1 cellular context compared by ENCODE assay signal in the genomic region with DNA sequence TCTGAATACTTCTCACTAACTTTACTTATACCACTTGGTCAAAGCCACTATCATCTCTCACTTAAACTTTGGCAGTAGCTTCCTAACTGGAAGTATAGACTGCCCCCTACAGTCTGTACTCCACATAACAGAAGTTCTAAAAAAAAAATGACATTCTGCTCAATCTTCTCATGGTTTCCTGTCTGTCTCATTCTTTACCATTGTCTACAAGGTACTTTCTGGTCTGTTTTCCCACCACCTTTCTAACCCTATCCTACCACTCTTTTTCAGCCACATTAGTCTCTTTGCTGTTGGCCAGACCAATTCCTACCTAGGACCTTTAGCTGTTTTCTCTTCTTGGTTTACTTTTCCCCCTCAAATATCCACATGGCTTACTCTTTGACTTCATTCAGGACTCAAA.
TF ChIP-seq lines count a peak whose summit lies in the region.

No MANE protein-coding gene starts in this region.

TF ChIP-seq in GM12878, 131 proteins besides CTCF, POLR2A, EP300 and RAD21 (continued from another document):
- no peak for TF ChIP-seq SUZ12 (IDR thresholded peaks at IDR 0.05; ENCODE audit: unreplicated experiment)
- TF ChIP-seq STAT1 (conservative IDR thresholded peaks at IDR 0.05): no peak
- TF ChIP-seq MEF2A (IDR thresholded peaks at IDR 0.05; ENCODE audit: insufficient read depth, low read depth, low read length): no peak
- TF ChIP-seq, protein P1, sequence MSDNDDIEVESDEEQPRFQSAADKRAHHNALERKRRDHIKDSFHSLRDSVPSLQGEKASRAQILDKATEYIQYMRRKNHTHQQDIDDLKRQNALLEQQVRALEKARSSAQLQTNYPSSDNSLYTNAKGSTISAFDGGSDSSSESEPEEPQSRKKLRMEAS (IDR thresholded peaks at IDR 0.05; ENCODE audit: low read depth, low read length): no peak
- no peak for TF ChIP-seq MYB (IDR thresholded peaks at IDR 0.05; ENCODE audit: borderline replicate concordance, low read depth, low read length)
- TF ChIP-seq CBFB (IDR thresholded peaks at IDR 0.05; ENCODE audit: low read depth): no peak
- TF ChIP-seq, protein P2, sequence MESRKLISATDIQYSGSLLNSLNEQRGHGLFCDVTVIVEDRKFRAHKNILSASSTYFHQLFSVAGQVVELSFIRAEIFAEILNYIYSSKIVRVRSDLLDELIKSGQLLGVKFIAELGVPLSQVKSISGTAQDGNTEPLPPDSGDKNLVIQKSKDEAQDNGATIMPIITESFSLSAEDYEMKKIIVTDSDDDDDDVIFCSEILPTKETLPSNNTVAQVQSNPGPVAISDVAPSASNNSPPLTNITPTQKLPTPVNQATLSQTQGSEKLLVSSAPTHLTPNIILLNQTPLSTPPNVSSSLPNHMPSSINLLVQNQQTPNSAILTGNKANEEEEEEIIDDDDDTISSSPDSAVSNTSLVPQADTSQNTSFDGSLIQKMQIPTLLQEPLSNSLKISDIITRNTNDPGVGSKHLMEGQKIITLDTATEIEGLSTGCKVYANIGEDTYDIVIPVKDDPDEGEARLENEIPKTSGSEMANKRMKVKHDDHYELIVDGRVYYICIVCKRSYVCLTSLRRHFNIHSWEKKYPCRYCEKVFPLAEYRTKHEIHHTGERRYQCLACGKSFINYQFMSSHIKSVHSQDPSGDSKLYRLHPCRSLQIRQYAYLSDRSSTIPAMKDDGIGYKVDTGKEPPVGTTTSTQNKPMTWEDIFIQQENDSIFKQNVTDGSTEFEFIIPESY (IDR thresholded peaks at IDR 0.05): no peak
- TF ChIP-seq DPF2 (IDR thresholded peaks at IDR 0.05): no peak
- TF ChIP-seq RBBP5 (conservative IDR thresholded peaks at IDR 0.05): no peak
- TF ChIP-seq MYC (IDR thresholded peaks at IDR 0.05; ENCODE audit: insufficient read depth, insufficient read length, insufficient replicate concordance, low read length, severe bottlenecking): no peak
- TF ChIP-seq, protein P3, sequence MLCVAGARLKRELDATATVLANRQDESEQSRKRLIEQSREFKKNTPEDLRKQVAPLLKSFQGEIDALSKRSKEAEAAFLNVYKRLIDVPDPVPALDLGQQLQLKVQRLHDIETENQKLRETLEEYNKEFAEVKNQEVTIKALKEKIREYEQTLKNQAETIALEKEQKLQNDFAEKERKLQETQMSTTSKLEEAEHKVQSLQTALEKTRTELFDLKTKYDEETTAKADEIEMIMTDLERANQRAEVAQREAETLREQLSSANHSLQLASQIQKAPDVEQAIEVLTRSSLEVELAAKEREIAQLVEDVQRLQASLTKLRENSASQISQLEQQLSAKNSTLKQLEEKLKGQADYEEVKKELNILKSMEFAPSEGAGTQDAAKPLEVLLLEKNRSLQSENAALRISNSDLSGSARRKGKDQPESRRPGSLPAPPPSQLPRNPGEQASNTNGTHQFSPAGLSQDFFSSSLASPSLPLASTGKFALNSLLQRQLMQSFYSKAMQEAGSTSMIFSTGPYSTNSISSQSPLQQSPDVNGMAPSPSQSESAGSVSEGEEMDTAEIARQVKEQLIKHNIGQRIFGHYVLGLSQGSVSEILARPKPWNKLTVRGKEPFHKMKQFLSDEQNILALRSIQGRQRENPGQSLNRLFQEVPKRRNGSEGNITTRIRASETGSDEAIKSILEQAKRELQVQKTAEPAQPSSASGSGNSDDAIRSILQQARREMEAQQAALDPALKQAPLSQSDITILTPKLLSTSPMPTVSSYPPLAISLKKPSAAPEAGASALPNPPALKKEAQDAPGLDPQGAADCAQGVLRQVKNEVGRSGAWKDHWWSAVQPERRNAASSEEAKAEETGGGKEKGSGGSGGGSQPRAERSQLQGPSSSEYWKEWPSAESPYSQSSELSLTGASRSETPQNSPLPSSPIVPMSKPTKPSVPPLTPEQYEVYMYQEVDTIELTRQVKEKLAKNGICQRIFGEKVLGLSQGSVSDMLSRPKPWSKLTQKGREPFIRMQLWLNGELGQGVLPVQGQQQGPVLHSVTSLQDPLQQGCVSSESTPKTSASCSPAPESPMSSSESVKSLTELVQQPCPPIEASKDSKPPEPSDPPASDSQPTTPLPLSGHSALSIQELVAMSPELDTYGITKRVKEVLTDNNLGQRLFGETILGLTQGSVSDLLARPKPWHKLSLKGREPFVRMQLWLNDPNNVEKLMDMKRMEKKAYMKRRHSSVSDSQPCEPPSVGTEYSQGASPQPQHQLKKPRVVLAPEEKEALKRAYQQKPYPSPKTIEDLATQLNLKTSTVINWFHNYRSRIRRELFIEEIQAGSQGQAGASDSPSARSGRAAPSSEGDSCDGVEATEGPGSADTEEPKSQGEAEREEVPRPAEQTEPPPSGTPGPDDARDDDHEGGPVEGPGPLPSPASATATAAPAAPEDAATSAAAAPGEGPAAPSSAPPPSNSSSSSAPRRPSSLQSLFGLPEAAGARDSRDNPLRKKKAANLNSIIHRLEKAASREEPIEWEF (IDR thresholded peaks at IDR 0.05; ENCODE audit: insufficient replicate concordance, low read depth, low read length): no peak
- TF ChIP-seq, protein P4, sequence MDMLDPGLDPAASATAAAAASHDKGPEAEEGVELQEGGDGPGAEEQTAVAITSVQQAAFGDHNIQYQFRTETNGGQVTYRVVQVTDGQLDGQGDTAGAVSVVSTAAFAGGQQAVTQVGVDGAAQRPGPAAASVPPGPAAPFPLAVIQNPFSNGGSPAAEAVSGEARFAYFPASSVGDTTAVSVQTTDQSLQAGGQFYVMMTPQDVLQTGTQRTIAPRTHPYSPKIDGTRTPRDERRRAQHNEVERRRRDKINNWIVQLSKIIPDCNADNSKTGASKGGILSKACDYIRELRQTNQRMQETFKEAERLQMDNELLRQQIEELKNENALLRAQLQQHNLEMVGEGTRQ (IDR thresholded peaks at IDR 0.05; ENCODE audit: borderline replicate concordance, low read depth, low read length): no peak
- TF ChIP-seq CREB1 (IDR thresholded peaks at IDR 0.05; ENCODE audit: low read depth): no peak
- no peak for TF ChIP-seq HDAC6 (IDR thresholded peaks at IDR 0.05; ENCODE audit: unreplicated experiment)
- TF ChIP-seq, protein P5, sequence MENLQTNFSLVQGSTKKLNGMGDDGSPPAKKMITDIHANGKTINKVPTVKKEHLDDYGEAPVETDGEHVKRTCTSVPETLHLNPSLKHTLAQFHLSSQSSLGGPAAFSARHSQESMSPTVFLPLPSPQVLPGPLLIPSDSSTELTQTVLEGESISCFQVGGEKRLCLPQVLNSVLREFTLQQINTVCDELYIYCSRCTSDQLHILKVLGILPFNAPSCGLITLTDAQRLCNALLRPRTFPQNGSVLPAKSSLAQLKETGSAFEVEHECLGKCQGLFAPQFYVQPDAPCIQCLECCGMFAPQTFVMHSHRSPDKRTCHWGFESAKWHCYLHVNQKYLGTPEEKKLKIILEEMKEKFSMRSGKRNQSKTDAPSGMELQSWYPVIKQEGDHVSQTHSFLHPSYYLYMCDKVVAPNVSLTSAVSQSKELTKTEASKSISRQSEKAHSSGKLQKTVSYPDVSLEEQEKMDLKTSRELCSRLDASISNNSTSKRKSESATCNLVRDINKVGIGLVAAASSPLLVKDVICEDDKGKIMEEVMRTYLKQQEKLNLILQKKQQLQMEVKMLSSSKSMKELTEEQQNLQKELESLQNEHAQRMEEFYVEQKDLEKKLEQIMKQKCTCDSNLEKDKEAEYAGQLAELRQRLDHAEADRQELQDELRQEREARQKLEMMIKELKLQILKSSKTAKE (IDR thresholded peaks at IDR 0.05; ENCODE audit: low read depth, poor library complexity, severe bottlenecking): peak; percentile 27
- TF ChIP-seq FOXM1 (IDR thresholded peaks at IDR 0.05; ENCODE audit: low read depth, low read length): no peak
- no peak for TF ChIP-seq KAT2A (conservative IDR thresholded peaks at IDR 0.05; ENCODE audit: control insufficient read depth, low read depth, low read length)
- no peak for TF ChIP-seq CBX5 (IDR thresholded peaks at IDR 0.05; ENCODE audit: low read depth)
- TF ChIP-seq HDGF (IDR thresholded peaks at IDR 0.05): peak; percentile 84
- TF ChIP-seq KLF5 (IDR thresholded peaks at IDR 0.05; ENCODE audit: partially characterized antibody): no peak
- no peak for TF ChIP-seq SMAD1 (IDR thresholded peaks at IDR 0.05; ENCODE audit: low read depth, partially characterized antibody)
- TF ChIP-seq, protein P6, sequence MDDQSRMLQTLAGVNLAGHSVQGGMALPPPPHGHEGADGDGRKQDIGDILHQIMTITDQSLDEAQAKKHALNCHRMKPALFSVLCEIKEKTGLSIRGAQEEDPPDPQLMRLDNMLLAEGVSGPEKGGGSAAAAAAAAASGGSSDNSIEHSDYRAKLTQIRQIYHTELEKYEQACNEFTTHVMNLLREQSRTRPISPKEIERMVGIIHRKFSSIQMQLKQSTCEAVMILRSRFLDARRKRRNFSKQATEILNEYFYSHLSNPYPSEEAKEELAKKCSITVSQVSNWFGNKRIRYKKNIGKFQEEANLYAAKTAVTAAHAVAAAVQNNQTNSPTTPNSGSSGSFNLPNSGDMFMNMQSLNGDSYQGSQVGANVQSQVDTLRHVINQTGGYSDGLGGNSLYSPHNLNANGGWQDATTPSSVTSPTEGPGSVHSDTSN (IDR thresholded peaks at IDR 0.05; ENCODE audit: insufficient replicate concordance, low read depth, low read length): no peak
- no peak for TF ChIP-seq ZNF24 (IDR thresholded peaks at IDR 0.05)
- peak; percentile 75 for TF ChIP-seq NBN (IDR thresholded peaks at IDR 0.05)
